ENCODE assay signal across 1 cellular context in the genomic region with DNA sequence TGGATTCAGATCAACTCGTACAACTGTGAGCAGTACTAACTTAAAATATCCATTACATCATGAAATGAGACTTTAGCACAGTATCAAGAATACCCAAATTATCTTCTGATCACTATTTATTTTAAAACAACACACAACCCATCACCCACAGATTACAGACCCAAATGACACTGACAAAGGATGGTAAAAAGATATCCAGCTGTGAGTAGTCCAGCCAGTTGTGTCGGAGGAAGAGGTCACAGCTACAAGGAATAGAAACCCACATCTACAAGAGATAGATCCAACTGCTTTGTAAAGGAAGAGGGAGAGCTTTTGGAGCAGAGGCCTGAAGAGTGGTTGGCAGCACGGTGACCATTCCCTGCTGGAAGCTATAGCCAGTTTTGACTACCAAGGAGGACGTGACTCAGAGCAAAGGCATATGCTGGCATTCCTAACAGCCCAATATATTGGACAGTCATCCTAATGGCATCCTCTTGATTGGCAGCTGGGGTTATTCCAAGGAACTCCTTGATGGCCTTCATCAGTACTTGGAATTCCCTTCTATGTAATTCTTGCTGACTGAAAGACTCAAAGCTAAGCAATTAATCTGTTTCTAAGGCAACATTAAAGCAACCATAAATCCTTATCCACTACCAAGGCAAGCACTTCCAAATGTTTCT.
TF ChIP-seq lines count a peak whose summit lies in the region.

No MANE protein-coding gene starts in this region.

TF ChIP-seq in WTC11, 78 proteins besides CTCF, POLR2A, EP300 and RAD21 (continued from another document):
- TF ChIP-seq, protein P1, sequence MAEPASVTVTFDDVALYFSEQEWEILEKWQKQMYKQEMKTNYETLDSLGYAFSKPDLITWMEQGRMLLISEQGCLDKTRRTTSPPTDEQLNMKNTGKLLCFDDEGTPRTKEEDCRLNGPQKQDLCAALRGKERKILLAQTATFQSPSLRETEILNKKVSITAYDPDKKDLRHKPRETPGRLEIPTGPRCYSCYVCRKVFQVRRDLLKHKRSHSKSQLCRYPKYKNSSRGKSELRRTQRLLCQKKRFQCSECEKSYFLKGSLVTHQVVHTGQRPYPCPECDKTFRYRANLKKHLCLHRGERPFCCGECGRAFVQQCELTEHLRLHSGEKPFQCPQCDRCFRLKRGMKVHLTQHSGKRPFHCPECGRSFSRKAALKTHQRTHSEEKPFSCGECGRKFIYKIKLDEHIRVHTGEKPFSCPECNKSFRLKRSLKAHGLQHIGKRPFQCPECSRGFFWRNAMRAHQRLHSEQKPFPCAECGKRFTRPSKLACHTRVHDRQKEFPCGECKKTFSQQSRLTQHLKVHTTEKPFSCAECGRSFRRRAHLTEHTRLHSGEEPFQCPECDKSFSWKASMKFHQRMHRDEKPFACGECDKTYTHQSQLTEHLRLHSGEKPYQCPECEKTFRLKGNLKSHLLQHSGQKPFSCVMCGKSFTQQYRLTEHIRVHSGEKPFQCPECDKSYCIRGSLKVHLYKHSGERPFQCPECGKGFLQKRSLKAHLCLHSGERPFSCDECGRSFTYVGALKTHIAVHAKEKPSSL (CRISPR knock-in tag; conservative IDR thresholded peaks at IDR 0.05) = no peak
- TF ChIP-seq, protein P2, sequence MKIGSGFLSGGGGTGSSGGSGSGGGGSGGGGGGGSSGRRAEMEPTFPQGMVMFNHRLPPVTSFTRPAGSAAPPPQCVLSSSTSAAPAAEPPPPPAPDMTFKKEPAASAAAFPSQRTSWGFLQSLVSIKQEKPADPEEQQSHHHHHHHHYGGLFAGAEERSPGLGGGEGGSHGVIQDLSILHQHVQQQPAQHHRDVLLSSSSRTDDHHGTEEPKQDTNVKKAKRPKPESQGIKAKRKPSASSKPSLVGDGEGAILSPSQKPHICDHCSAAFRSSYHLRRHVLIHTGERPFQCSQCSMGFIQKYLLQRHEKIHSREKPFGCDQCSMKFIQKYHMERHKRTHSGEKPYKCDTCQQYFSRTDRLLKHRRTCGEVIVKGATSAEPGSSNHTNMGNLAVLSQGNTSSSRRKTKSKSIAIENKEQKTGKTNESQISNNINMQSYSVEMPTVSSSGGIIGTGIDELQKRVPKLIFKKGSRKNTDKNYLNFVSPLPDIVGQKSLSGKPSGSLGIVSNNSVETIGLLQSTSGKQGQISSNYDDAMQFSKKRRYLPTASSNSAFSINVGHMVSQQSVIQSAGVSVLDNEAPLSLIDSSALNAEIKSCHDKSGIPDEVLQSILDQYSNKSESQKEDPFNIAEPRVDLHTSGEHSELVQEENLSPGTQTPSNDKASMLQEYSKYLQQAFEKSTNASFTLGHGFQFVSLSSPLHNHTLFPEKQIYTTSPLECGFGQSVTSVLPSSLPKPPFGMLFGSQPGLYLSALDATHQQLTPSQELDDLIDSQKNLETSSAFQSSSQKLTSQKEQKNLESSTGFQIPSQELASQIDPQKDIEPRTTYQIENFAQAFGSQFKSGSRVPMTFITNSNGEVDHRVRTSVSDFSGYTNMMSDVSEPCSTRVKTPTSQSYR (CRISPR knock-in tag; IDR thresholded peaks at IDR 0.05) = no peak
- TF ChIP-seq ZNF423 (CRISPR knock-in tag; IDR thresholded peaks at IDR 0.05) = no peak
- no peak for TF ChIP-seq ESRRA (CRISPR knock-in tag; IDR thresholded peaks at IDR 0.05; ENCODE audit: borderline replicate concordance)
